Comparison of ENCODE assay signal across 16 cellular contexts in genomic region chr12:81468206-81468605, GRCh38.
DNase-seq lines count a peak whose midpoint lies in the region; ATAC-seq and TF ChIP-seq lines count a peak whose summit lies in the region.
"Had no signal": no experiment of that assay in that cellular context is flagged by ENCODE, and none has a peak within 500 bp of the region (broad histone marks: within the 10 kb centered on the region; RNA-seq: fewer than 3 reads in every experiment).

No MANE protein-coding gene starts in this region.

- no peak overlapping the region for H3K27ac ChIP-seq in osteoblast (ENCODE audit: low read depth, low read length)
- H3K27ac ChIP-seq in Peyer's patch, result no peak overlapping the region
- H3K27ac ChIP-seq: C4-2B, parathyroid adenoma had no signal

- H4K20me1 ChIP-seq in osteoblast (ENCODE audit: insufficient read depth, low read length), result no peaks in the 10 kb centered on the region

- TF ChIP-seq CTCF in cardiac fibroblast (IDR thresholded peaks at IDR 0.05; ENCODE audit: low read depth, low read length), result no peak
- no peak for TF ChIP-seq CTCF in osteoblast (IDR thresholded peaks at IDR 0.05; ENCODE audit: extremely low read depth, low read depth, low read length)
- no peak for TF ChIP-seq CTCF in Peyer's patch (IDR thresholded peaks at IDR 0.05)

- H3K4me3 ChIP-seq in cardiac fibroblast (replicated peaks in 1 of 2; ENCODE audit: low read depth in 2 of 2, low read length in 2 of 2) (no peak overlapping the region), osteoblast (ENCODE audit: insufficient read depth, low read length) (no peak overlapping the region), Peyer's patch (no peak overlapping the region)

- no peak for TF ChIP-seq POLR2A in Peyer's patch (IDR thresholded peaks at IDR 0.05)

- ATAC-seq in HG03378 (IDR thresholded peaks at IDR 0.05; ENCODE audit: unreplicated experiment) (no peak), HG02759 (IDR thresholded peaks at IDR 0.05; ENCODE audit: unreplicated experiment) (no peak)

- no peak overlapping the region for H2AFZ ChIP-seq in osteoblast (ENCODE audit: low read length)
- H2AFZ ChIP-seq: parathyroid adenoma had no signal

- H3K9me3 ChIP-seq in osteoblast (ENCODE audit: low read depth, low read length), result no peaks in the 10 kb centered on the region
- no peaks in the 10 kb centered on the region for H3K9me3 ChIP-seq in Peyer's patch

- H3K4me2 ChIP-seq in osteoblast (ENCODE audit: insufficient read depth, low read length), result no peak overlapping the region

- H3K36me3 ChIP-seq in osteoblast (ENCODE audit: insufficient read depth, low read length), result no peaks in the 10 kb centered on the region
- no peaks in the 10 kb centered on the region for H3K36me3 ChIP-seq in Peyer's patch

- DNase-seq in DMS 273 (lab: John Stamatoyannopoulos, UW; ENCODE audit: unreplicated experiment) (peak; percentile 86), NCI-H1694 (lab: John Stamatoyannopoulos, UW) (peak; percentile 89), cardiac fibroblast (ENCODE audit: low read depth in 2 of 2) (peak; percentile 36 to 51), osteoblast (ENCODE audit: insufficient read length, low spot score, missing footprints) (peak; percentile 38), Peyer's patch (no peak)
- DNase-seq in stimulated activated naive CD4-positive, alpha-beta T cell (lab: John Stamatoyannopoulos, UW), result no peak
- DNase-seq: activated gamma-delta T cell treated with Interleukin-2 at 50 U/mL for 16 hours; immature natural killer cell; MV-4-11; NCI-H510A; stimulated activated CD4-positive, alpha-beta T cell treated with anti-CD3 and anti-CD28 coated beads, Interleukin-1b, Interleukin-23, amount 100 ng/mL, for 48 hours; T1000 had no signal

- H3K79me2 ChIP-seq in osteoblast (ENCODE audit: insufficient read depth, low read length), result no peaks in the 10 kb centered on the region
- H3K79me2 ChIP-seq: parathyroid adenoma had no signal

- H3K27me3 ChIP-seq in osteoblast (ENCODE audit: insufficient read depth, low read length), result no peaks in the 10 kb centered on the region
- H3K27me3 ChIP-seq in Peyer's patch, result no peaks in the 10 kb centered on the region

- H3K4me1 ChIP-seq in osteoblast (ENCODE audit: insufficient read depth, low read length), result no peaks in the 10 kb centered on the region
- H3K4me1 ChIP-seq in Peyer's patch, result no peaks in the 10 kb centered on the region
- H3K4me1 ChIP-seq: parathyroid adenoma had no signal

Comparison
In these comparisons a context has a peak if more than half of its experiments do, and no peak if none do; other contexts are left out.
1. DNase-seq: peak in DMS 273 (single experiment), NCI-H1694 (single experiment), cardiac fibroblast (2 of 2) and osteoblast (single experiment); none in stimulated activated naive CD4-positive, alpha-beta T cell (0 of 6) and Peyer's patch (0 of 3).